Comparison of ENCODE assay signal across 8 cellular contexts in genomic region chr6:27132282-27132531, GRCh38.
DNase-seq lines count a peak whose midpoint lies in the region; ATAC-seq and TF ChIP-seq lines count a peak whose summit lies in the region.
"Not testable (repeated sequence)": the region's sequence is repeated elsewhere in the genome, so short reads cannot be mapped to it uniquely, and the experiment has no call there.

No MANE protein-coding gene starts in this region.

- H3K27ac ChIP-seq in CD8-positive, alpha-beta memory T cell (ENCODE audit: low read depth, low read length), result peak overlapping the region; percentile 89
- H3K27ac ChIP-seq in fibroblast of lung (ENCODE audit: insufficient read depth, low read length), result peak overlapping the region; percentile 90
- H3K27ac ChIP-seq in suprapubic skin, result peak overlapping the region; percentile 87

- H3K27ac Mint-ChIP-seq in CD8-positive, alpha-beta memory T cell; activated T-cell treated with anti-CD3 and anti-CD28 coated beads, Interleukin-2, amount 50 U/mL, for 72 hours: not testable (repeated sequence)

- H3K4me3 Mint-ChIP-seq in CD8-positive, alpha-beta memory T cell; activated T-cell treated with anti-CD3 and anti-CD28 coated beads, Interleukin-2, amount 50 U/mL, for 72 hours: not testable (repeated sequence)

- POLR2A ChIA-PET in CD8-positive, alpha-beta memory T cell (lab: Charles Lee), result interaction anchor here (0.6 to 6.0 kb wide), 22 partner anchors 13 to 1735 kb away, joined by 3 to 231 read pairs (median 8); a partner anchor contains a TSS

- intact Hi-C loops in mucosa of descending colon (cut with DNase I, micrococcal nuclease), result loop anchor here in 1 of 2 donors (10.0 kb wide), 1 partner anchor 917 kb away; a partner anchor contains a TSS

- not testable (repeated sequence) for H3K27me3 ChIP-seq in CD8-positive, alpha-beta memory T cell (ENCODE audit: insufficient read depth, low read length, poor library complexity, severe bottlenecking); fibroblast of lung (ENCODE audit: control insufficient read depth, insufficient read depth, low read length); suprapubic skin

- not testable (repeated sequence) for H3K9me3 Mint-ChIP-seq in CD8-positive, alpha-beta memory T cell; activated T-cell treated with anti-CD3 and anti-CD28 coated beads, Interleukin-2, amount 50 U/mL, for 72 hours

- H3K36me3 Mint-ChIP-seq in CD8-positive, alpha-beta memory T cell; activated T-cell treated with anti-CD3 and anti-CD28 coated beads, Interleukin-2, amount 50 U/mL, for 72 hours (ENCODE audit: insufficient read depth in 2 of 2): not testable (repeated sequence)

- H3K4me3 ChIP-seq in CD8-positive, alpha-beta memory T cell (ENCODE audit: low read length), result peak overlapping the region; percentile 75
- H3K4me3 ChIP-seq in fibroblast of lung (replicated peaks in 1 of 4; ENCODE audit: control extremely low read depth in 1 of 4, insufficient read depth in 1 of 4, low read depth in 3 of 4, low read length in 4 of 4) (peak overlapping the region; percentile 42 to 77 (median 64)), mucosa of descending colon (peak overlapping the region; percentile 31), suprapubic skin (peak overlapping the region; percentile 65)

- H3K4me1 Mint-ChIP-seq in CD8-positive, alpha-beta memory T cell, result peaks cover 10 to 21% (median 21%) of the 10 kb centered on the region in 3 donors
- peaks cover 31% of the 10 kb centered on the region for H3K4me1 Mint-ChIP-seq in activated T-cell treated with anti-CD3 and anti-CD28 coated beads, Interleukin-2, amount 50 U/mL, for 72 hours (ENCODE audit: low read depth)

- peaks cover 22% of the 10 kb centered on the region for H3K4me1 ChIP-seq in CD8-positive, alpha-beta memory T cell (ENCODE audit: insufficient read depth, low read length)
- not testable (repeated sequence) for H3K4me1 ChIP-seq in fibroblast of lung (ENCODE audit: control insufficient read depth, extremely low read depth, insufficient read depth, low read length); mucosa of descending colon (ENCODE audit: low read depth)
- H3K4me1 ChIP-seq in suprapubic skin, result peaks cover 26% of the 10 kb centered on the region

- TF ChIP-seq POLR2A in suprapubic skin (IDR thresholded peaks at IDR 0.05), result not testable (repeated sequence)

- TF ChIP-seq CTCF in fibroblast of lung (conservative IDR thresholded peaks at IDR 0.05 in 1 of 2, IDR thresholded peaks at IDR 0.05 in 1 of 2; ENCODE audit: low read depth in 1 of 2, low read length in 2 of 2); mucosa of descending colon (IDR thresholded peaks at IDR 0.05); suprapubic skin (IDR thresholded peaks at IDR 0.05): not testable (repeated sequence)

- peak overlapping the region; percentile 61 for H3K4me2 ChIP-seq in fibroblast of lung (ENCODE audit: extremely low read depth, insufficient read depth, low read length)

- not testable (repeated sequence) for H3K9me3 ChIP-seq in CD8-positive, alpha-beta memory T cell (ENCODE audit: low read length); fibroblast of lung (ENCODE audit: control insufficient read depth, insufficient read depth, low read depth, low read length); mucosa of descending colon; suprapubic skin

- H3K79me2 ChIP-seq in fibroblast of lung (ENCODE audit: control insufficient read depth, insufficient read depth, low read length), result not testable (repeated sequence)

- 1% methylated on average over 13 of the region's 14 CpGs for WGBS in suprapubic skin

- ATAC-seq in GM19452 (IDR thresholded peaks at IDR 0.05; ENCODE audit: unreplicated experiment) (peak; percentile 3), HG02970 (IDR thresholded peaks at IDR 0.05; ENCODE audit: low FRiP score, unreplicated experiment) (peak; percentile 1), mucosa of descending colon (peak; percentile 9)
- peak; percentile 30 to 48 for ATAC-seq in activated T-cell treated with anti-CD3 and anti-CD28 coated beads, Interleukin-2, amount 50 U/mL, for 72 hours (replicated peaks in 1 of 2)

- not testable (repeated sequence) for H3K36me3 ChIP-seq in CD8-positive, alpha-beta memory T cell (ENCODE audit: insufficient read depth, low read length); fibroblast of lung (ENCODE audit: control insufficient read depth, insufficient read depth, low read length); mucosa of descending colon (ENCODE audit: low read depth); suprapubic skin

- not testable (repeated sequence) for H4K20me1 ChIP-seq in fibroblast of lung (ENCODE audit: control insufficient read depth, extremely low read depth, insufficient read depth, low read length)

- peak overlapping the region; percentile 50 for H3K9ac ChIP-seq in fibroblast of lung (ENCODE audit: insufficient read depth, low read length)

- not testable (repeated sequence) for TF ChIP-seq EP300 in suprapubic skin (IDR thresholded peaks at IDR 0.05)

- not testable (repeated sequence) for H3K27me3 Mint-ChIP-seq in CD8-positive, alpha-beta memory T cell; activated T-cell treated with anti-CD3 and anti-CD28 coated beads, Interleukin-2, amount 50 U/mL, for 72 hours (ENCODE audit: low read depth)

- CTCF ChIA-PET in CD8-positive, alpha-beta memory T cell (lab: Charles Lee), result interaction anchor here (0.9 to 5.5 kb wide), 10 partner anchors 14 to 1008 kb away, joined by 3 to 80 read pairs (median 5); a partner anchor contains a TSS

- DNase-seq in CD8-positive, alpha-beta memory T cell; activated T-cell treated with anti-CD3 and anti-CD28 coated beads, Interleukin-2, amount 50 U/mL, for 72 hours; fibroblast of lung (ENCODE audit: low read depth in 2 of 2); mucosa of descending colon; suprapubic skin (ENCODE audit: low spot score in 2 of 2): not testable (repeated sequence)
- DNase-seq in NCI-H1436 (lab: John Stamatoyannopoulos, UW), result peak; percentile 56

- H2AFZ ChIP-seq in fibroblast of lung (ENCODE audit: low read length), result not testable (repeated sequence)
